Comparison of ENCODE assay signal across 13 cellular contexts in genomic region chr1:174740248-174740990, GRCh38.
A peak's percentile ranks its signal among the peaks of the same experiment; 100 is the strongest.
DNase-seq lines count a peak whose midpoint lies in the region; ATAC-seq, FAIRE-seq and TF ChIP-seq lines count a peak whose summit lies in the region.
"Had no signal": no experiment of that assay in that cellular context is flagged by ENCODE, and none has a peak within 500 bp of the region (broad histone marks: within the 10 kb centered on the region; RNA-seq: fewer than 3 reads in every experiment).

No MANE protein-coding gene starts in this region.

- peaks cover 38% of the 10 kb centered on the region for H3K4me1 Mint-ChIP-seq in activated B cell treated with CpG ODN at 0.5 μM for 24 hours
- peaks cover 40% of the 10 kb centered on the region for H3K4me1 Mint-ChIP-seq in CD14-positive monocyte
- peaks cover 7% of the 10 kb centered on the region for H3K4me1 Mint-ChIP-seq in Caco-2 (ENCODE audit: low read depth, unreplicated experiment)
- H3K4me1 Mint-ChIP-seq: brain had no signal

- POLR2A ChIA-PET in activated B cell treated with CpG ODN at 0.5 μM for 24 hours (lab: Charles Lee) (no interaction called here), Caco-2 (lab: Charles Lee) (no interaction called here)

- no peak overlapping the region for H3K27ac ChIP-seq in KMS-11

- peak; percentile 10 for DNase-seq in AG20443 (ENCODE audit: low spot score)
- no peak for DNase-seq in activated B cell treated with CpG ODN at 0.5 μM for 24 hours
- DNase-seq in frontal cortex (ENCODE audit: low spot score in 2 of 2), result no peak
- DNase-seq in HT-29 (ENCODE audit: low spot score), result no peak
- DNase-seq in dermis blood vessel endothelial cell, result no peak
- DNase-seq in CD14-positive monocyte (ENCODE audit: low spot score), result no peak
- DNase-seq in Caco-2, result no peak
- DNase-seq: activated CD8-positive, alpha-beta T cell treated with anti-CD3 and anti-CD28 coated beads for 36 hours; activated gamma-delta T cell treated with Interleukin-2 at 50 U/mL for 16 hours; DND-41; NCI-H1930 had no signal

- no peaks in the 10 kb centered on the region for H4K20me1 ChIP-seq in KMS-11 (ENCODE audit: insufficient read depth)

- no peaks in the 10 kb centered on the region for H3K27me3 ChIP-seq in KMS-11 (ENCODE audit: insufficient read depth, low read depth)
- H3K27me3 ChIP-seq in Caco-2 (replicated peaks; ENCODE audit: control insufficient read depth, insufficient read depth, low read length), result no peaks in the 10 kb centered on the region

- no peaks in the 10 kb centered on the region for H3K36me3 ChIP-seq in KMS-11 (ENCODE audit: insufficient read depth)
- no peaks in the 10 kb centered on the region for H3K36me3 ChIP-seq in Caco-2 (ENCODE audit: control insufficient read depth, insufficient read depth, low read length)

- H3K4me3 Mint-ChIP-seq in activated B cell treated with CpG ODN at 0.5 μM for 24 hours (no peak overlapping the region), CD14-positive monocyte (no peak overlapping the region), Caco-2 (ENCODE audit: unreplicated experiment) (no peak overlapping the region)
- H3K4me3 Mint-ChIP-seq: activated CD8-positive, alpha-beta T cell treated with anti-CD3 and anti-CD28 coated beads for 36 hours; brain had no signal

- H3K4me1 ChIP-seq in KMS-11 (ENCODE audit: low read depth, poor library complexity, severe bottlenecking) (peaks cover 10% of the 10 kb centered on the region), Caco-2 (no peaks in the 10 kb centered on the region)

- CTCF ChIA-PET in activated B cell treated with CpG ODN at 0.5 μM for 24 hours (lab: Charles Lee) (interaction anchor here (2.1 kb wide), 1 partner anchor 478 kb away, joined by 8 read pairs; no protein-coding TSS in a partner anchor), Caco-2 (lab: Charles Lee) (interaction anchor here (0.8 kb wide), 1 partner anchor 478 kb away, joined by 3 read pairs; no protein-coding TSS in a partner anchor)

- H3K27me3 Mint-ChIP-seq in activated B cell treated with CpG ODN at 0.5 μM for 24 hours (no peaks in the 10 kb centered on the region), CD14-positive monocyte (ENCODE audit: low read depth in 3 of 3) (peaks cover 0 to 2% (median 0%) of the 10 kb centered on the region in 3 donors), Caco-2 (ENCODE audit: insufficient read depth, unreplicated experiment) (no peaks in the 10 kb centered on the region)
- H3K27me3 Mint-ChIP-seq: activated CD8-positive, alpha-beta T cell treated with anti-CD3 and anti-CD28 coated beads for 36 hours; brain had no signal

- TF ChIP-seq CTCF in KMS-11 (conservative IDR thresholded peaks at IDR 0.05; ENCODE audit: low read depth, low read length), result no peak
- TF ChIP-seq CTCF in activated B cell treated with CpG ODN at 0.5 μM for 24 hours (IDR thresholded peaks at IDR 0.05), result no peak
- TF ChIP-seq CTCF in CD14-positive monocyte (IDR thresholded peaks at IDR 0.05), result no peak
- TF ChIP-seq CTCF in Caco-2 (IDR thresholded peaks at IDR 0.05; ENCODE audit: insufficient read depth in 1 of 2, low read depth in 1 of 2, low read length in 1 of 2, severe bottlenecking in 1 of 2, unreplicated experiment in 1 of 2), result no peak

- no peak for ATAC-seq in activated B cell treated with CpG ODN at 0.5 μM for 24 hours (ENCODE audit: low read depth)
- ATAC-seq: activated CD8-positive, alpha-beta T cell treated with anti-CD3 and anti-CD28 coated beads for 36 hours had no signal

- FAIRE-seq in frontal cortex (lab: Jason Lieb, UNC), result peak; percentile 13

- no peaks in the 10 kb centered on the region for H3K9me3 ChIP-seq in Caco-2

- H3K4me3 ChIP-seq in KMS-11 (IDR thresholded peaks at IDR 0.05; ENCODE audit: insufficient read depth, low read depth, low read length), result no peak overlapping the region
- no peak overlapping the region for H3K4me3 ChIP-seq in Caco-2 (ENCODE audit: low read depth, low read length)

- H3K4me2 ChIP-seq in KMS-11, result peak overlapping the region; percentile 16; the same call in 1 of the 2 replicates

- H3K27ac Mint-ChIP-seq in activated B cell treated with CpG ODN at 0.5 μM for 24 hours (peak overlapping the region; percentile 8), CD14-positive monocyte (peak overlapping the region in 3 of 7 donors; percentile 26 to 63 (median 27)), Caco-2 (ENCODE audit: unreplicated experiment) (no peak overlapping the region)
- H3K27ac Mint-ChIP-seq: activated CD8-positive, alpha-beta T cell treated with anti-CD3 and anti-CD28 coated beads for 36 hours; brain had no signal

- no peak overlapping the region for H2AFZ ChIP-seq in KMS-11 (ENCODE audit: low read depth)

- H3K9me3 Mint-ChIP-seq in activated B cell treated with CpG ODN at 0.5 μM for 24 hours (no peaks in the 10 kb centered on the region), CD14-positive monocyte (peaks cover 3 to 9% (median 8%) of the 10 kb centered on the region in 7 donors), Caco-2 (ENCODE audit: unreplicated experiment) (peaks cover 10% of the 10 kb centered on the region)
- H3K9me3 Mint-ChIP-seq: activated CD8-positive, alpha-beta T cell treated with anti-CD3 and anti-CD28 coated beads for 36 hours had no signal

- H3K36me3 Mint-ChIP-seq in activated B cell treated with CpG ODN at 0.5 μM for 24 hours (ENCODE audit: low read depth), result peaks cover 23% of the 10 kb centered on the region
- peaks cover 3 to 4% of the 10 kb centered on the region in 2 donors for H3K36me3 Mint-ChIP-seq in CD14-positive monocyte
- no peaks in the 10 kb centered on the region for H3K36me3 Mint-ChIP-seq in Caco-2 (ENCODE audit: insufficient read depth, unreplicated experiment)

- H3K79me2 ChIP-seq in KMS-11 (ENCODE audit: insufficient read depth, low read depth), result no peaks in the 10 kb centered on the region

- no TSS peak for BruUV-seq in Caco-2 (replicated peaks; lab: Mats Ljungman, UMichigan)

- intact Hi-C loops in activated B cell treated with CpG ODN at 0.5 μM for 24 hours (cut with micrococcal nuclease), result loop anchor here (5.0 to 10.0 kb wide), 6 partner anchors 648 to 1536 kb away; partner anchors contain the start of genes CENPL, DARS2, GAS5 and TNFSF4
- intact Hi-C loops in CD14-positive monocyte (cut with micrococcal nuclease), result loop anchor here in 1 of 2 donors (10.0 kb wide), 1 partner anchor 486 kb away; no protein-coding TSS in a partner anchor
- intact Hi-C loops in Caco-2 (cut with micrococcal nuclease; ENCODE audit: unreplicated experiment), result loop anchor here (10.0 kb wide), 2 partner anchors 576 to 1996 kb away; no protein-coding TSS in a partner anchor

- H3K9ac ChIP-seq in KMS-11, result no peak overlapping the region
